Comparison of ENCODE assay signal across 28 cellular contexts in genomic region chr13:113072370-113072769, GRCh38. TPM values are rescaled to one million over a fixed set of nuclear protein-coding genes. Genes with fewer than 3 reads are reported as not detected.
"Had no signal": no experiment of that assay in that cellular context is flagged by ENCODE, and none has a peak within 500 bp of the region (broad histone marks: within the 10 kb centered on the region; RNA-seq: fewer than 3 reads in every experiment).

No MANE protein-coding gene starts in this region.

- H3K4me1 ChIP-seq: colonic mucosa, esophagus muscularis mucosa, foreskin keratinocyte, gastroesophageal sphincter, heart left ventricle, left lung, lower lobe of right lung had no signal

- H2AFZ ChIP-seq: hepatocyte had no signal

- H3K27me3 ChIP-seq: colonic mucosa, dorsolateral prefrontal cortex, foreskin keratinocyte, gastroesophageal sphincter, heart left ventricle, hepatocyte, left lung had no signal

- H3K4me3 ChIP-seq: colonic mucosa, dorsolateral prefrontal cortex, esophagus muscularis mucosa, gastroesophageal sphincter, heart left ventricle, hepatocyte, left lung, lower lobe of right lung, mucosa of descending colon had no signal

- H3K9me3 ChIP-seq: colonic mucosa, left lung, lower lobe of right lung, mucosa of descending colon had no signal

- H3K36me3 ChIP-seq: colonic mucosa had no signal

- FAIRE-seq: endothelial cell of umbilical vein, frontal cortex had no signal

- H3K4me2 ChIP-seq: hepatocyte had no signal

- DNase-seq: colonic mucosa; cortex of kidney; dermis blood vessel endothelial cell; dorsolateral prefrontal cortex; effector CD4-positive, alpha-beta T cell; effector memory CD4-positive, alpha-beta T cell; foreskin keratinocyte; hypothalamus; immature natural killer cell; islet precursor cell; left cardiac atrium; left lung; left ventricle myocardium superior; lower lobe of right lung; mesenchymal stem cell; naive B cell; naive thymus-derived CD8-positive, alpha-beta T cell had no signal

- ATAC-seq: foreskin keratinocyte; gastroesophageal sphincter; heart left ventricle; left cardiac atrium; left lung; left ventricle myocardium superior; lower lobe of right lung; mucosa of descending colon; naive thymus-derived CD8-positive, alpha-beta T cell had no signal

- H3K79me2 ChIP-seq: hepatocyte had no signal

- H3K27ac ChIP-seq: colonic mucosa, esophagus muscularis mucosa, foreskin keratinocyte, gastroesophageal sphincter, heart left ventricle, hepatocyte, left lung, lower lobe of right lung had no signal

RNA-seq across cellular contexts. Expression of gene F7, which starts 33.2 kb away (rescaled TPM):
- total RNA-seq: dermis blood vessel endothelial cell, endothelial cell of umbilical vein, fibroblast of lung, fibroblast of villous mesenchyme, foreskin keratinocyte, left lung, left ventricle myocardium superior, lower lobe of right lung, lung microvascular endothelial cell, myocyte had no signal
- polyA plus RNA-seq: endothelial cell of umbilical vein, fibroblast of lung, foreskin keratinocyte had no signal

RNA-seq across cellular contexts. Expression of gene F10, which starts 50.2 kb away (rescaled TPM):
- total RNA-seq: dermis blood vessel endothelial cell; endothelial cell of umbilical vein; foreskin keratinocyte; naive thymus-derived CD8-positive, alpha-beta T cell had no signal
- polyA plus RNA-seq: foreskin keratinocyte; immature natural killer cell; naive thymus-derived CD8-positive, alpha-beta T cell had no signal
